ENCODE assay signal across 16 cellular contexts in genomic region chr14:99462211-99462610, GRCh38.
"Had no signal": no experiment of that assay in that cellular context is flagged by ENCODE, and none has a peak within 500 bp of the region (broad histone marks: within the 10 kb centered on the region; RNA-seq: fewer than 3 reads in every experiment).

No MANE protein-coding gene starts in this region.

- ATAC-seq: activated CD4-positive, alpha-beta T cell treated with anti-CD3 and anti-CD28 coated beads for 36 hours; activated CD8-positive, alpha-beta T cell treated with anti-CD3 and anti-CD28 coated beads for 36 hours; heart left ventricle had no signal

- H3K27ac ChIP-seq: dorsolateral prefrontal cortex, esophagus muscularis mucosa, heart left ventricle, parathyroid adenoma, spleen, transverse colon, WERI-Rb-1 had no signal

- H2AFZ ChIP-seq: parathyroid adenoma had no signal

- H3K9me3 Mint-ChIP-seq: activated CD8-positive, alpha-beta T cell treated with anti-CD3 and anti-CD28 coated beads for 36 hours; activated T-helper 1 cell treated with anti-CD3 and anti-CD28 coated beads, Interleukin-12 subunit alpha, Interleukin-12 subunit beta, Interleukin-2, Interleukin-4 antibody, amounts not matched to agents 30 ng/mL and 10 ng/mL and 1 ng/mL, durations not matched to agents 14 hours and 24 hours and 36 hours had no signal

- H3K27me3 ChIP-seq: dorsolateral prefrontal cortex, esophagus muscularis mucosa, heart left ventricle, spleen, transverse colon had no signal

- H3K4me3 ChIP-seq: dorsolateral prefrontal cortex, esophagus muscularis mucosa, heart left ventricle, spleen, transverse colon had no signal

- H3K27ac Mint-ChIP-seq: activated CD4-positive, alpha-beta T cell treated with anti-CD3 and anti-CD28 coated beads for 36 hours; activated CD8-positive, alpha-beta T cell treated with anti-CD3 and anti-CD28 coated beads for 36 hours; activated T-helper 1 cell treated with anti-CD3 and anti-CD28 coated beads, Interleukin-12 subunit alpha, Interleukin-12 subunit beta, Interleukin-2, Interleukin-4 antibody, amounts not matched to agents 30 ng/mL and 10 ng/mL and 1 ng/mL, durations not matched to agents 14 hours and 24 hours and 36 hours had no signal

- H3K9me3 ChIP-seq: esophagus muscularis mucosa, heart left ventricle, spleen, transverse colon had no signal

- H3K4me1 ChIP-seq: parathyroid adenoma had no signal

- DNase-seq: activated CD4-positive, alpha-beta T cell treated with anti-CD3 and anti-CD28 coated beads for 36 hours; activated CD8-positive, alpha-beta memory T cell treated with anti-CD3 and anti-CD28 coated beads, Interleukin-2, amount 50 U/mL, for 48 hours; activated CD8-positive, alpha-beta T cell treated with anti-CD3 and anti-CD28 coated beads for 36 hours; activated naive CD4-positive, alpha-beta T cell; aorta; dorsolateral prefrontal cortex; heart left ventricle; spleen; stimulated activated CD4-positive, alpha-beta T cell treated with anti-CD3 and anti-CD28 coated beads, Interleukin-2, amount 100 ng/mL, for 24 hours; stimulated activated naive CD4-positive, alpha-beta T cell; substantia nigra; transverse colon; WERI-Rb-1 had no signal

- H3K4me3 Mint-ChIP-seq: activated CD4-positive, alpha-beta T cell treated with anti-CD3 and anti-CD28 coated beads for 36 hours; activated CD8-positive, alpha-beta T cell treated with anti-CD3 and anti-CD28 coated beads for 36 hours; activated T-helper 1 cell treated with anti-CD3 and anti-CD28 coated beads, Interleukin-12 subunit alpha, Interleukin-12 subunit beta, Interleukin-2, Interleukin-4 antibody, amounts not matched to agents 30 ng/mL and 10 ng/mL and 1 ng/mL, durations not matched to agents 14 hours and 24 hours and 36 hours had no signal

- H3K9ac ChIP-seq: parathyroid adenoma had no signal

- H3K27me3 Mint-ChIP-seq: activated CD4-positive, alpha-beta T cell treated with anti-CD3 and anti-CD28 coated beads for 36 hours; activated CD8-positive, alpha-beta T cell treated with anti-CD3 and anti-CD28 coated beads for 36 hours had no signal
